In the genomic region with DNA sequence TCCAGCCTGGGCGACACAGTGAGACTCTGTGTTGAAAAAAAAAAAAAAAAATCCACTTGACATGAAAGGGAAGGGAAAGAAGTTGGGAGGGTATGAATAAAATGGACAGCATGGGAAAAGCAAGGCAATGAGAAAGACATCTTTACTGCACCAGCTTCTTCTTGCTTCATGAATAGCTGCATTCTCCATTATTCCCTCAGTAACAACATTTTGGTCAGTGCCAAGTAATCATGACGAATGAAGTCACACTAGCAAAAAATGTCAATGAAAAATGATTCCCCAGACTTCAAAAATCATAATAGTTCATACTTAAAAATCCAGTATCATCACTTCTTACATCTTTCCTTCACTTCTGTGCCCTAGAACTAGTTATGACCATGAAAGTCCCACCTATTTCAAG, we compare ENCODE assay signal across 16 cellular contexts. TPM values are rescaled to one million over a fixed set of nuclear protein-coding genes. Genes with fewer than 3 reads are reported as not detected.
DNase-seq lines count a peak whose midpoint lies in the region; FAIRE-seq and TF ChIP-seq lines count a peak whose summit lies in the region.
"Had no signal": no experiment of that assay in that cellular context is flagged by ENCODE, and none has a peak within 500 bp of the region (broad histone marks: within the 10 kb centered on the region; RNA-seq: fewer than 3 reads in every experiment).

No MANE protein-coding gene starts in this region.

- peak; percentile 55 for FAIRE-seq in D721Med (lab: Jason Lieb, UNC)
- FAIRE-seq: HepG2, RCC 7860 had no signal

- TF ChIP-seq CTCF in D721Med (IDR thresholded peaks at IDR 0.05; ENCODE audit: insufficient read depth, missing control alignments) = no peak

- DNase-seq in D721Med (ENCODE audit: insufficient read length, low spot score) = no peak
- DNase-seq in caudate nucleus (lab: John Stamatoyannopoulos, UW) = peak in 3 of 61 donors; percentile 4 to 6 (median 4)
- peak; percentile 69 for DNase-seq in medulla oblongata (ENCODE audit: extremely low spot score)
- DNase-seq in superior temporal gyrus (ENCODE audit: extremely low spot score) = peak; percentile 78
- DNase-seq in GM03348 (ENCODE audit: low spot score) = no peak
- no peak for DNase-seq in iPS-NIHi11 (ENCODE audit: low spot score)
- DNase-seq in mucosa of gallbladder (ENCODE audit: low spot score) = no peak
- DNase-seq: ACHN; COR-L47; GDM1; KBM-7; NCI-H1105 treated with DMSO at 0.1 percent for 48 hours; NCI-H1694 treated with DMSO at 0.1 percent for 48 hours; NK-92 treated with Interleukin-12 subunit alpha and Interleukin-12 subunit beta, amount 100 ng/mL, for 24 hours had no signal

- H3K27ac ChIP-seq in caudate nucleus (ENCODE audit: low read depth, low read length) = peak overlapping the region; percentile 3

RNA-seq across cellular contexts. Expression of gene ADAM17, which starts 30.4 kb away (rescaled TPM):
- total RNA-seq in mucosa of gallbladder = 22.3 TPM

RNA-seq across cellular contexts. Expression of gene IAH1, which starts 50.9 kb away (rescaled TPM):
- 50.2 TPM for total RNA-seq in mucosa of gallbladder

Comparison
In these comparisons a context has a peak if more than half of its experiments do, and no peak if none do; other contexts are left out.
1. DNase-seq: peak in medulla oblongata (single experiment) and superior temporal gyrus (single experiment); none in D721Med (single experiment), GM03348 (single experiment), iPS-NIHi11 (single experiment) and mucosa of gallbladder (single experiment).